ENCODE assay signal across 20 cellular contexts in genomic region chr7:115363916-115364315, GRCh38.
DNase-seq lines count a peak whose midpoint lies in the region; ATAC-seq and TF ChIP-seq lines count a peak whose summit lies in the region.
"Had no signal": no experiment of that assay in that cellular context is flagged by ENCODE, and none has a peak within 500 bp of the region (broad histone marks: within the 10 kb centered on the region; RNA-seq: fewer than 3 reads in every experiment).

No MANE protein-coding gene starts in this region.

- intact Hi-C loops in colonic mucosa (cut with DNase I): no loop called here

- no peak overlapping the region for H3K27ac ChIP-seq in colonic mucosa
- H3K27ac ChIP-seq: C4-2B had no signal

- no peaks in the 10 kb centered on the region for H3K4me1 ChIP-seq in colonic mucosa

- H3K36me3 Mint-ChIP-seq in nephron progenitor cell (ENCODE audit: low read depth): no peaks in the 10 kb centered on the region

- no peaks in the 10 kb centered on the region for H3K27me3 ChIP-seq in colonic mucosa
- H3K27me3 ChIP-seq: MG63 had no signal

- no peak overlapping the region for H3K4me3 ChIP-seq in choroid plexus epithelial cell (ENCODE audit: low read depth, low read length)
- H3K4me3 ChIP-seq in fibroblast of the aortic adventitia (ENCODE audit: low read depth, low read length): no peak overlapping the region
- no peak overlapping the region for H3K4me3 ChIP-seq in colonic mucosa
- H3K4me3 ChIP-seq: MG63 had no signal

- H3K9ac ChIP-seq in colonic mucosa (ENCODE audit: low read depth in 2 of 2, low read length in 2 of 2): no peak overlapping the region

- TF ChIP-seq CTCF in choroid plexus epithelial cell (conservative IDR thresholded peaks at IDR 0.05; ENCODE audit: low read depth, low read length): no peak
- TF ChIP-seq CTCF in fibroblast of the aortic adventitia (IDR thresholded peaks at IDR 0.05; ENCODE audit: insufficient read depth, low read length): no peak
- TF ChIP-seq CTCF in nephron progenitor cell (IDR thresholded peaks at IDR 0.05): no peak
- TF ChIP-seq CTCF in colonic mucosa (IDR thresholded peaks at IDR 0.05): no peak

- DNase-seq in EL: peak; percentile 9
- peak; percentile 31 for DNase-seq in NCI-H226
- peak; percentile 22 for DNase-seq in choroid plexus epithelial cell (ENCODE audit: low read depth)
- peak; percentile 7 for DNase-seq in fibroblast of the aortic adventitia (ENCODE audit: low read depth)
- no peak for DNase-seq in nephron progenitor cell
- DNase-seq in colonic mucosa: no peak
- DNase-seq: Calu3; CD8-positive, alpha-beta memory T cell; DMS153; GOT3; Kasumi-1; MG63; NCI-H1417; NCI-H187; NCI-H446 treated with DMSO at 0.1 percent for 48 hours; NCI-H526 treated with DMSO at 0.1 percent for 48 hours; Right ventricle myocardium superior had no signal

- H3K36me3 ChIP-seq in colonic mucosa: no peaks in the 10 kb centered on the region
- H3K36me3 ChIP-seq: MG63 had no signal

- ATAC-seq in HG03135 (IDR thresholded peaks at IDR 0.05; ENCODE audit: unreplicated experiment): no peak
- ATAC-seq in GM18868 (IDR thresholded peaks at IDR 0.05; ENCODE audit: unreplicated experiment): no peak

- no peaks in the 10 kb centered on the region for H3K9me3 ChIP-seq in colonic mucosa
- H3K9me3 ChIP-seq: MG63 had no signal

- no peaks in the 10 kb centered on the region for H3K9me3 Mint-ChIP-seq in nephron progenitor cell
- H3K9me3 Mint-ChIP-seq: CD8-positive, alpha-beta memory T cell had no signal

- no peak overlapping the region for H3K27ac Mint-ChIP-seq in nephron progenitor cell
- H3K27ac Mint-ChIP-seq: CD8-positive, alpha-beta memory T cell had no signal

- H3K27me3 Mint-ChIP-seq in nephron progenitor cell (ENCODE audit: low read depth, poor library complexity): no peaks in the 10 kb centered on the region
- H3K27me3 Mint-ChIP-seq: CD8-positive, alpha-beta memory T cell had no signal

- H3K4me3 Mint-ChIP-seq in nephron progenitor cell: no peak overlapping the region
- H3K4me3 Mint-ChIP-seq: CD8-positive, alpha-beta memory T cell had no signal

- peaks cover under 1% of the 10 kb centered on the region for H3K4me1 Mint-ChIP-seq in nephron progenitor cell

Comparison
In these comparisons a context has a peak if more than half of its experiments do, and no peak if none do; other contexts are left out.
1. DNase-seq: peak in EL (single experiment), NCI-H226 (single experiment), choroid plexus epithelial cell (single experiment) and fibroblast of the aortic adventitia (single experiment); none in nephron progenitor cell (single experiment) and colonic mucosa (single experiment).